14 cellular contexts compared by ENCODE assay signal in the genomic region with DNA sequence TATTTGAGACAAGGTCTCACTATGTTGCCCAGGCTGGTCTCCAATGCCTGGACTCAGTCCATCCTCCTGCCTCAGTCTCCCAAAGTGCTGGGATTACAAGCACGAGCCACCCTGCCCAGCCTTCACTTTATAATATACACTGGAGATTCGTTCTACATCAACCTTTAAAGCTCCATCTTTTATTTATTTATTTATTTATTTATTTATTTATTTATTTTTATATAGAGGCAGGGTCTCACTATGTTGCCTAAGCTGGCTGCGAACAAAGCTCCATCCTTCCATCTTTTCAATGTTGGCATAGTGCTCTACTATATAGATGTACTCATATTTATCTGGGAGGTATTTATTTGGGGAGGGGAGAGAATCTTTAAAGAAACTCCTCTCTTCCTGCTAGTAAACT. TPM values are rescaled to one million over a fixed set of nuclear protein-coding genes. Genes with fewer than 3 reads are reported as not detected.
DNase-seq lines count a peak whose midpoint lies in the region; TF ChIP-seq lines count a peak whose summit lies in the region.
"Had no signal": no experiment of that assay in that cellular context is flagged by ENCODE, and none has a peak within 500 bp of the region (broad histone marks: within the 10 kb centered on the region; RNA-seq: fewer than 3 reads in every experiment).

No MANE protein-coding gene starts in this region.

- H3K27me3 ChIP-seq in smooth muscle cell (ENCODE audit: low read depth) (no peaks in the 10 kb centered on the region), BE2C (peaks cover 12% of the 10 kb centered on the region)

- peaks cover 36% of the 10 kb centered on the region for H3K79me2 ChIP-seq in smooth muscle cell (ENCODE audit: low read depth)

- 96% methylated on average over 3 of the region's 3 CpGs for WGBS in smooth muscle cell (ENCODE audit: low lambda C conversion rate)

- H3K36me3 ChIP-seq in smooth muscle cell (ENCODE audit: low read depth) (no peaks in the 10 kb centered on the region), BE2C (no peaks in the 10 kb centered on the region)

- H3K4me2 ChIP-seq in smooth muscle cell, result peak overlapping the region; percentile 22

- peaks cover 0 to 6% (median 2%) of the 10 kb centered on the region in 5 experiments for H3K9me3 Mint-ChIP-seq in brain
- peaks cover 3% of the 10 kb centered on the region for H3K9me3 Mint-ChIP-seq in nephron

- no peak overlapping the region for H3K27ac ChIP-seq in smooth muscle cell (ENCODE audit: low read depth)
- H3K27ac ChIP-seq: C4-2B had no signal

- no peak overlapping the region for H3K9ac ChIP-seq in smooth muscle cell (ENCODE audit: low read depth)

- H3K4me3 Mint-ChIP-seq in brain (peak overlapping the region in 3 of 5 experiments; percentile 51 to 92 (median 57)), nephron (peak overlapping the region; percentile 66 to 87 (median 73))
- H3K4me3 Mint-ChIP-seq: CD4-positive, alpha-beta T cell had no signal

- DNase-seq in smooth muscle cell (lab: John Stamatoyannopoulos, UW; ENCODE audit: unreplicated experiment), result no peak
- DNase-seq in BE2C, result no peak
- DNase-seq in MV-4-11 (lab: John Stamatoyannopoulos, UW), result no peak
- DNase-seq in activated CD8-positive, alpha-beta memory T cell treated with anti-CD3 and anti-CD28 coated beads, Interleukin-2, amount 50 U/mL, for 4 hours, result no peak
- DNase-seq: ACHN; Caco-2; CD4-positive, alpha-beta T cell; H7; IMR-90 had no signal

- H3K4me1 ChIP-seq in smooth muscle cell (ENCODE audit: low read depth), result peaks cover 7% of the 10 kb centered on the region
- H3K4me1 ChIP-seq in BE2C, result no peaks in the 10 kb centered on the region
- H3K4me1 ChIP-seq: Caco-2 had no signal

- H4K20me1 ChIP-seq in smooth muscle cell (ENCODE audit: low read depth), result no peaks in the 10 kb centered on the region

- peaks cover 62% of the 10 kb centered on the region for H3K27me3 Mint-ChIP-seq in brain
- peaks cover 58% of the 10 kb centered on the region for H3K27me3 Mint-ChIP-seq in nephron (ENCODE audit: low read depth)

- no peak overlapping the region for H3K4me3 ChIP-seq in smooth muscle cell
- no peak overlapping the region for H3K4me3 ChIP-seq in BE2C (ENCODE audit: low read depth, low read length)

- H3K27ac Mint-ChIP-seq in brain (no peak overlapping the region), nephron (no peak overlapping the region)
- H3K27ac Mint-ChIP-seq: CD4-positive, alpha-beta T cell; GM23338 had no signal

- no peaks in the 10 kb centered on the region for H3K36me3 Mint-ChIP-seq in brain
- no peaks in the 10 kb centered on the region for H3K36me3 Mint-ChIP-seq in nephron (ENCODE audit: low read depth)

- TF ChIP-seq CTCF in brain (conservative IDR thresholded peaks at IDR 0.05) (no peak), nephron (IDR thresholded peaks at IDR 0.05; ENCODE audit: unreplicated experiment in 3 of 3) (no peak), smooth muscle cell (IDR thresholded peaks at IDR 0.05; ENCODE audit: borderline replicate concordance, insufficient read depth, poor library complexity, severe bottlenecking) (no peak), BE2C (IDR thresholded peaks at IDR 0.05; ENCODE audit: low read depth, low read length) (no peak)

- H3F3A ChIP-seq in smooth muscle cell (ENCODE audit: low read depth), result no peaks in the 10 kb centered on the region

- H2AFZ ChIP-seq in smooth muscle cell (ENCODE audit: low read depth), result no peak overlapping the region

- H3K9me3 ChIP-seq in smooth muscle cell (replicated peaks; ENCODE audit: low read depth), result no peaks in the 10 kb centered on the region
- no peaks in the 10 kb centered on the region for H3K9me3 ChIP-seq in BE2C
- H3K9me3 ChIP-seq: Caco-2 had no signal

- H3K4me1 Mint-ChIP-seq in brain (peaks cover 24% of the 10 kb centered on the region), nephron (peaks cover 27% of the 10 kb centered on the region)

RNA-seq across cellular contexts. Expression of gene KDR, which starts 1.7 kb away (rescaled TPM):
- polyA plus RNA-seq in brain (ENCODE audit: insufficient read depth, low read depth, low replicate concordance) (5.9 TPM), smooth muscle cell (27.7 and 29.3 TPM in 2 replicates)
- 56.3 and 58.6 TPM in 2 replicates for total RNA-seq in smooth muscle cell
- 0.26 TPM for polyA plus RNA-seq in BE2C (2012; ENCODE audit: insufficient read depth, insufficient read length, low read depth)
- total RNA-seq: Caco-2; CD4-positive, alpha-beta T cell; IMR-90 had no signal
- polyA plus RNA-seq: BJ, IMR-90 had no signal
